Comparison of ENCODE assay signal across 16 cellular contexts in the genomic region with DNA sequence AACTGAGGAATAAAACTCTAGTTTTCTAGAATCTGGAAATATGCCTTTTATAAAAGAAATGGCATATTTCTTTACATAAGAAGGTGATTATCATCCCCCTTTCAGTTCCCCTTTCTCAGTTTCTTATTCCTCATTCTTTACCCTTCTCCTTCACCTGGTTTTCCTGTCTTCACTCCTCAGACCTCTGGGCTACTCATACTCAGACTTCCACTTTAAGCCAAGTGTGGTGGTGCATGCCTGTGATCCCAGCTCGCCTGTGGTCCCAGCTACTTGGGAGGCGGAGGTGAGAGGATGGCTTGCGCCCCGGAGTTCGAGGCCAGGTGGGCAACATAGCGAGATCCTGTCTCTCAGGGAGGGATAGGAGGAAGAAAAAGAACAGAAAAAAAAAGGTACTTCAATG. TPM values are rescaled to one million over a fixed set of nuclear protein-coding genes. Genes with fewer than 3 reads are reported as not detected.
A peak's percentile ranks its signal among the peaks of the same experiment; 100 is the strongest.
DNase-seq lines count a peak whose midpoint lies in the region; ATAC-seq, FAIRE-seq and TF ChIP-seq lines count a peak whose summit lies in the region.
"Had no signal": no experiment of that assay in that cellular context is flagged by ENCODE, and none has a peak within 500 bp of the region (broad histone marks: within the 10 kb centered on the region; RNA-seq: fewer than 3 reads in every experiment).

No MANE protein-coding gene starts in this region.

- H3K36me3 Mint-ChIP-seq in activated CD8-positive, alpha-beta T cell treated with anti-CD3 and anti-CD28 coated beads for 36 hours (ENCODE audit: low read depth): no peaks in the 10 kb centered on the region
- H3K36me3 Mint-ChIP-seq: WTC11 had no signal

- TF ChIP-seq CTCF in GM12864 (IDR thresholded peaks at IDR 0.05; ENCODE audit: low read depth, low read length, missing control alignments) (no peak), WERI-Rb-1 (IDR thresholded peaks at IDR 0.05; ENCODE audit: low read depth, low read length) (no peak)
- no peak for TF ChIP-seq CTCF in activated CD8-positive, alpha-beta T cell treated with anti-CD3 and anti-CD28 coated beads for 36 hours (IDR thresholded peaks at IDR 0.05)

- no peaks in the 10 kb centered on the region for H3K27me3 ChIP-seq in WERI-Rb-1 (ENCODE audit: insufficient read depth, low read depth, severe bottlenecking)
- H3K27me3 ChIP-seq: right atrium auricular region had no signal

- H3K4me3 Mint-ChIP-seq in activated CD8-positive, alpha-beta T cell treated with anti-CD3 and anti-CD28 coated beads for 36 hours: no peak overlapping the region
- H3K4me3 Mint-ChIP-seq: WTC11 had no signal

- POLR2A ChIA-PET in activated CD8-positive, alpha-beta T cell treated with anti-CD3 and anti-CD28 coated beads for 36 hours (lab: Charles Lee): interaction anchor here (1.2 kb wide), 1 partner anchor 25 kb away, joined by 3 read pairs; no protein-coding TSS in a partner anchor

- H3K27ac Mint-ChIP-seq in activated CD8-positive, alpha-beta T cell treated with anti-CD3 and anti-CD28 coated beads for 36 hours: no peak overlapping the region
- H3K27ac Mint-ChIP-seq: WTC11 had no signal

- ATAC-seq in GM19395 (IDR thresholded peaks at IDR 0.05; ENCODE audit: unreplicated experiment): peak; percentile 71
- ATAC-seq in HG03108 (IDR thresholded peaks at IDR 0.05; ENCODE audit: unreplicated experiment): peak; percentile 47
- ATAC-seq in activated CD8-positive, alpha-beta T cell treated with anti-CD3 and anti-CD28 coated beads for 36 hours: no peak
- ATAC-seq in GM18873 (IDR thresholded peaks at IDR 0.05; ENCODE audit: low FRiP score, unreplicated experiment): no peak
- ATAC-seq: WTC11 had no signal

- H3K9me3 ChIP-seq in WERI-Rb-1 (ENCODE audit: severe bottlenecking): no peaks in the 10 kb centered on the region
- H3K9me3 ChIP-seq: right atrium auricular region had no signal

- peaks cover 2% of the 10 kb centered on the region for H3K4me1 Mint-ChIP-seq in activated CD8-positive, alpha-beta T cell treated with anti-CD3 and anti-CD28 coated beads for 36 hours (ENCODE audit: low read depth)

- H3K4me3 ChIP-seq in GM12864 (ENCODE audit: low read depth, low read length) (no peak overlapping the region), WERI-Rb-1 (ENCODE audit: low read depth, low read length) (no peak overlapping the region)
- H3K4me3 ChIP-seq: right atrium auricular region had no signal

- H3K27me3 Mint-ChIP-seq in activated CD8-positive, alpha-beta T cell treated with anti-CD3 and anti-CD28 coated beads for 36 hours: no peaks in the 10 kb centered on the region

- DNase-seq in GM12864 (ENCODE audit: low read depth) (peak; percentile 7), WERI-Rb-1 (no peak), HTR-8/SVneo (ENCODE audit: insufficient read length, low spot score) (no peak)
- DNase-seq in activated CD8-positive, alpha-beta T cell treated with anti-CD3 and anti-CD28 coated beads for 36 hours: no peak
- DNase-seq in activated naive CD4-positive, alpha-beta T cell treated with anti-CD3 and anti-CD28 coated beads, Interleukin-2, amount 50 U/mL, for 16 hours: no peak
- DNase-seq: activated gamma-delta T cell, aorta, EL, NCI-H1092 treated with DMSO at 0.1 percent for 48 hours, NCI-H748 treated with DMSO at 0.1 percent for 48 hours had no signal

- intact Hi-C loops in activated CD8-positive, alpha-beta T cell treated with anti-CD3 and anti-CD28 coated beads for 36 hours (cut with micrococcal nuclease): no loop called here

- FAIRE-seq in HTR-8/SVneo (lab: Jason Lieb, UNC): no peak
- FAIRE-seq: H1 had no signal

- peak overlapping the region; percentile 56 for H3K27ac ChIP-seq in WERI-Rb-1
- H3K27ac ChIP-seq: right atrium auricular region had no signal

- no peaks in the 10 kb centered on the region for H3K36me3 ChIP-seq in WERI-Rb-1
- H3K36me3 ChIP-seq: right atrium auricular region had no signal

- CTCF ChIA-PET in activated CD8-positive, alpha-beta T cell treated with anti-CD3 and anti-CD28 coated beads for 36 hours (lab: Charles Lee): interaction anchor here (1.7 kb wide), 1 partner anchor 9 kb away, joined by 4 read pairs; no protein-coding TSS in a partner anchor

- no peaks in the 10 kb centered on the region for H3K9me3 Mint-ChIP-seq in activated CD8-positive, alpha-beta T cell treated with anti-CD3 and anti-CD28 coated beads for 36 hours
- H3K9me3 Mint-ChIP-seq: WTC11 had no signal

RNA-seq across cellular contexts. Expression of gene RANBP6, which starts 57.2 kb away (rescaled TPM):
- 10 to 100 TPM; 16.2 to 17.1 TPM for total RNA-seq in activated CD8-positive, alpha-beta T cell treated with anti-CD3 and anti-CD28 coated beads for 36 hours

Comparison
In these comparisons a context has a peak if more than half of its experiments do, and no peak if none do; other contexts are left out.
1. ATAC-seq: peak in GM19395 (single experiment) and HG03108 (single experiment); none in activated CD8-positive, alpha-beta T cell treated with anti-CD3 and anti-CD28 coated beads for 36 hours (single experiment) and GM18873 (single experiment).